2 cellular contexts compared by ENCODE assay signal in the genomic region with DNA sequence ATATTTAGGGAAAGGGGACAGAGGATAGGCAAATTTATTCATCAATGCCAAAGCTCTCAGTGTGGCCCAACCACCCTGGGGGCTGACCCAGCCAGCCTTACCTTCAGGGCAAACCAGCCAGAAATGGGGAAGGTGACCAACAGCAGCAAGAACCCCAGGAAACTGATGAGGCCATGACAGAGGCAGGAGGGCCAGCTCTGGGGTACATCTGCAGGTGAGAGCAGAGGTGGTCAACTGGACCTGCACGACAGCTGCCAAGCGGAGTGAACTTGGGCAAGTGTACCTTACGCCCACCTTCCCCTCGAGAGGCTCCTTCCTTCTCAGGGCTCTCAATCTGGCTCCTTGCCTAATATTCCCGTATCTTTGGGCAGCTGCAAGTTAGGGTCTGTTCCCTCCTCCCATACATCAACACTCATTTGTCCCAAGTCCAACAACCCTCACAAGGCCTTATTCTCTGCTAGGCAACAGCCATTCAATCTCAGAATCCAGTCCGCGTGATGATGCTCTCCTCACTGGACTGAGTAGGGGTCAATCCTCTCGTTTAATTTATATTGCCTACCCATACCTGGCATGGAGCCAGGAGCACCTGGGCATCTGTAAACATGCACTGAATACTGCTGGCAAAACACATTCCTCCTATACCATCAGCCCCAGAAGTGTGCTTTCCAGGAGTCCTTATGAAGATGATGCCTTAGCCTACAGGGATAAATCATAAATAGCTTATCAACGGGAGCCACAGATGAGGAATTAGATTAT.
TF ChIP-seq lines count a peak whose summit lies in the region.

No MANE protein-coding gene starts in this region.

TF ChIP-seq in SK-N-SH treated with all-trans-retinoic acid at 6 μM for 48 hours, 23 proteins besides CTCF, POLR2A, EP300 and RAD21 (continued from another document):
- TF ChIP-seq, protein P1, sequence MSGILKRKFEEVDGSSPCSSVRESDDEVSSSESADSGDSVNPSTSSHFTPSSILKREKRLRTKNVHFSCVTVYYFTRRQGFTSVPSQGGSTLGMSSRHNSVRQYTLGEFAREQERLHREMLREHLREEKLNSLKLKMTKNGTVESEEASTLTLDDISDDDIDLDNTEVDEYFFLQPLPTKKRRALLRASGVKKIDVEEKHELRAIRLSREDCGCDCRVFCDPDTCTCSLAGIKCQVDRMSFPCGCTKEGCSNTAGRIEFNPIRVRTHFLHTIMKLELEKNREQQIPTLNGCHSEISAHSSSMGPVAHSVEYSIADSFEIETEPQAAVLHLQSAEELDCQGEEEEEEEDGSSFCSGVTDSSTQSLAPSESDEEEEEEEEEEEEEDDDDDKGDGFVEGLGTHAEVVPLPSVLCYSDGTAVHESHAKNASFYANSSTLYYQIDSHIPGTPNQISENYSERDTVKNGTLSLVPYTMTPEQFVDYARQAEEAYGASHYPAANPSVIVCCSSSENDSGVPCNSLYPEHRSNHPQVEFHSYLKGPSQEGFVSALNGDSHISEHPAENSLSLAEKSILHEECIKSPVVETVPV (CRISPR knock-in tag; IDR thresholded peaks at IDR 0.05) = no peak
- no peak for TF ChIP-seq ZNF8 (CRISPR knock-in tag; IDR thresholded peaks at IDR 0.05)
- no peak for TF ChIP-seq GLIS3 (CRISPR knock-in tag; IDR thresholded peaks at IDR 0.05)
- no peak for TF ChIP-seq BACH2 (CRISPR knock-in tag; IDR thresholded peaks at IDR 0.05; ENCODE audit: borderline replicate concordance)
- no peak for TF ChIP-seq TCF4 (CRISPR knock-in tag; IDR thresholded peaks at IDR 0.05; ENCODE audit: borderline replicate concordance)
- TF ChIP-seq, protein P2, sequence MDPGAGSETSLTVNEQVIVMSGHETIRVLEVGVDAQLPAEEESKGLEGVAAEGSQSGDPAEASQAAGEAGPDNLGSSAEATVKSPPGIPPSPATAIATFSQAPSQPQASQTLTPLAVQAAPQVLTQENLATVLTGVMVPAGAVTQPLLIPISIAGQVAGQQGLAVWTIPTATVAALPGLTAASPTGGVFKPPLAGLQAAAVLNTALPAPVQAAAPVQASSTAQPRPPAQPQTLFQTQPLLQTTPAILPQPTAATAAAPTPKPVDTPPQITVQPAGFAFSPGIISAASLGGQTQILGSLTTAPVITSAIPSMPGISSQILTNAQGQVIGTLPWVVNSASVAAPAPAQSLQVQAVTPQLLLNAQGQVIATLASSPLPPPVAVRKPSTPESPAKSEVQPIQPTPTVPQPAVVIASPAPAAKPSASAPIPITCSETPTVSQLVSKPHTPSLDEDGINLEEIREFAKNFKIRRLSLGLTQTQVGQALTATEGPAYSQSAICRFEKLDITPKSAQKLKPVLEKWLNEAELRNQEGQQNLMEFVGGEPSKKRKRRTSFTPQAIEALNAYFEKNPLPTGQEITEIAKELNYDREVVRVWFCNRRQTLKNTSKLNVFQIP (CRISPR knock-in tag; IDR thresholded peaks at IDR 0.05; ENCODE audit: borderline replicate concordance, low read depth) = no peak
- no peak for TF ChIP-seq ISL1 (CRISPR knock-in tag; IDR thresholded peaks at IDR 0.05)
- TF ChIP-seq RARB (CRISPR knock-in tag; IDR thresholded peaks at IDR 0.05) = no peak
- TF ChIP-seq TOX (CRISPR knock-in tag; IDR thresholded peaks at IDR 0.05; ENCODE audit: borderline replicate concordance) = no peak
- no peak for TF ChIP-seq ZFP30 (CRISPR knock-in tag; IDR thresholded peaks at IDR 0.05)
- TF ChIP-seq ARNTL (CRISPR knock-in tag; IDR thresholded peaks at IDR 0.05; ENCODE audit: borderline replicate concordance, low read depth) = no peak
- no peak for TF ChIP-seq ZNF70 (CRISPR knock-in tag; IDR thresholded peaks at IDR 0.05)

TF ChIP-seq in WTC11, 78 proteins besides CTCF, POLR2A, EP300 and RAD21 (continued from another document):
- TF ChIP-seq, protein P3, sequence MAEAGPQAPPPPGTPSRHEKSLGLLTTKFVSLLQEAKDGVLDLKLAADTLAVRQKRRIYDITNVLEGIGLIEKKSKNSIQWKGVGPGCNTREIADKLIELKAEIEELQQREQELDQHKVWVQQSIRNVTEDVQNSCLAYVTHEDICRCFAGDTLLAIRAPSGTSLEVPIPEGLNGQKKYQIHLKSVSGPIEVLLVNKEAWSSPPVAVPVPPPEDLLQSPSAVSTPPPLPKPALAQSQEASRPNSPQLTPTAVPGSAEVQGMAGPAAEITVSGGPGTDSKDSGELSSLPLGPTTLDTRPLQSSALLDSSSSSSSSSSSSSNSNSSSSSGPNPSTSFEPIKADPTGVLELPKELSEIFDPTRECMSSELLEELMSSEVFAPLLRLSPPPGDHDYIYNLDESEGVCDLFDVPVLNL (CRISPR knock-in tag; IDR thresholded peaks at IDR 0.05; ENCODE audit: borderline replicate concordance, low read depth) = no peak
- no peak for TF ChIP-seq ZNF671 (CRISPR knock-in tag; IDR thresholded peaks at IDR 0.05)
- no peak for TF ChIP-seq CREM (CRISPR knock-in tag; IDR thresholded peaks at IDR 0.05)
- TF ChIP-seq, protein P4, sequence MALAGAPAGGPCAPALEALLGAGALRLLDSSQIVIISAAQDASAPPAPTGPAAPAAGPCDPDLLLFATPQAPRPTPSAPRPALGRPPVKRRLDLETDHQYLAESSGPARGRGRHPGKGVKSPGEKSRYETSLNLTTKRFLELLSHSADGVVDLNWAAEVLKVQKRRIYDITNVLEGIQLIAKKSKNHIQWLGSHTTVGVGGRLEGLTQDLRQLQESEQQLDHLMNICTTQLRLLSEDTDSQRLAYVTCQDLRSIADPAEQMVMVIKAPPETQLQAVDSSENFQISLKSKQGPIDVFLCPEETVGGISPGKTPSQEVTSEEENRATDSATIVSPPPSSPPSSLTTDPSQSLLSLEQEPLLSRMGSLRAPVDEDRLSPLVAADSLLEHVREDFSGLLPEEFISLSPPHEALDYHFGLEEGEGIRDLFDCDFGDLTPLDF (CRISPR knock-in tag; IDR thresholded peaks at IDR 0.05) = no peak
- TF ChIP-seq JAZF1 (CRISPR knock-in tag; IDR thresholded peaks at IDR 0.05) = no peak
- TF ChIP-seq, protein P5, sequence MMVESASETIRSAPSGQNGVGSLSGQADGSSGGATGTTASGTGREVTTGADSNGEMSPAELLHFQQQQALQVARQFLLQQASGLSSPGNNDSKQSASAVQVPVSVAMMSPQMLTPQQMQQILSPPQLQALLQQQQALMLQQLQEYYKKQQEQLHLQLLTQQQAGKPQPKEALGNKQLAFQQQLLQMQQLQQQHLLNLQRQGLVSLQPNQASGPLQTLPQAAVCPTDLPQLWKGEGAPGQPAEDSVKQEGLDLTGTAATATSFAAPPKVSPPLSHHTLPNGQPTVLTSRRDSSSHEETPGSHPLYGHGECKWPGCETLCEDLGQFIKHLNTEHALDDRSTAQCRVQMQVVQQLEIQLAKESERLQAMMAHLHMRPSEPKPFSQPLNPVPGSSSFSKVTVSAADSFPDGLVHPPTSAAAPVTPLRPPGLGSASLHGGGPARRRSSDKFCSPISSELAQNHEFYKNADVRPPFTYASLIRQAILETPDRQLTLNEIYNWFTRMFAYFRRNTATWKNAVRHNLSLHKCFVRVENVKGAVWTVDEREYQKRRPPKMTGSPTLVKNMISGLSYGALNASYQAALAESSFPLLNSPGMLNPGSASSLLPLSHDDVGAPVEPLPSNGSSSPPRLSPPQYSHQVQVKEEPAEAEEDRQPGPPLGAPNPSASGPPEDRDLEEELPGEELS (CRISPR knock-in tag; IDR thresholded peaks at IDR 0.05) = no peak
- TF ChIP-seq RORB (CRISPR knock-in tag; IDR thresholded peaks at IDR 0.05) = no peak
- TF ChIP-seq, protein P6, sequence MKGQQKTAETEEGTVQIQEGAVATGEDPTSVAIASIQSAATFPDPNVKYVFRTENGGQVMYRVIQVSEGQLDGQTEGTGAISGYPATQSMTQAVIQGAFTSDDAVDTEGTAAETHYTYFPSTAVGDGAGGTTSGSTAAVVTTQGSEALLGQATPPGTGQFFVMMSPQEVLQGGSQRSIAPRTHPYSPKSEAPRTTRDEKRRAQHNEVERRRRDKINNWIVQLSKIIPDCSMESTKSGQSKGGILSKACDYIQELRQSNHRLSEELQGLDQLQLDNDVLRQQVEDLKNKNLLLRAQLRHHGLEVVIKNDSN (CRISPR knock-in tag; IDR thresholded peaks at IDR 0.05) = no peak
- TF ChIP-seq PRRX2 (CRISPR knock-in tag; IDR thresholded peaks at IDR 0.05) = no peak
- TF ChIP-seq RELA (CRISPR knock-in tag; IDR thresholded peaks at IDR 0.05; ENCODE audit: borderline replicate concordance) = no peak
- TF ChIP-seq GABPB1 (CRISPR knock-in tag; IDR thresholded peaks at IDR 0.05) = no peak
- no peak for TF ChIP-seq NFATC4 (CRISPR knock-in tag; IDR thresholded peaks at IDR 0.05)
- TF ChIP-seq JUN (CRISPR knock-in tag; IDR thresholded peaks at IDR 0.05) = no peak
- TF ChIP-seq, protein P7, sequence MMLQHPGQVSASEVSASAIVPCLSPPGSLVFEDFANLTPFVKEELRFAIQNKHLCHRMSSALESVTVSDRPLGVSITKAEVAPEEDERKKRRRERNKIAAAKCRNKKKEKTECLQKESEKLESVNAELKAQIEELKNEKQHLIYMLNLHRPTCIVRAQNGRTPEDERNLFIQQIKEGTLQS (CRISPR knock-in tag; conservative IDR thresholded peaks at IDR 0.05) = no peak
- TF ChIP-seq CBFB (CRISPR knock-in tag; IDR thresholded peaks at IDR 0.05; ENCODE audit: low read depth) = no peak
- TF ChIP-seq ESRRA (CRISPR knock-in tag; IDR thresholded peaks at IDR 0.05; ENCODE audit: borderline replicate concordance) = no peak
